In the genomic region with DNA sequence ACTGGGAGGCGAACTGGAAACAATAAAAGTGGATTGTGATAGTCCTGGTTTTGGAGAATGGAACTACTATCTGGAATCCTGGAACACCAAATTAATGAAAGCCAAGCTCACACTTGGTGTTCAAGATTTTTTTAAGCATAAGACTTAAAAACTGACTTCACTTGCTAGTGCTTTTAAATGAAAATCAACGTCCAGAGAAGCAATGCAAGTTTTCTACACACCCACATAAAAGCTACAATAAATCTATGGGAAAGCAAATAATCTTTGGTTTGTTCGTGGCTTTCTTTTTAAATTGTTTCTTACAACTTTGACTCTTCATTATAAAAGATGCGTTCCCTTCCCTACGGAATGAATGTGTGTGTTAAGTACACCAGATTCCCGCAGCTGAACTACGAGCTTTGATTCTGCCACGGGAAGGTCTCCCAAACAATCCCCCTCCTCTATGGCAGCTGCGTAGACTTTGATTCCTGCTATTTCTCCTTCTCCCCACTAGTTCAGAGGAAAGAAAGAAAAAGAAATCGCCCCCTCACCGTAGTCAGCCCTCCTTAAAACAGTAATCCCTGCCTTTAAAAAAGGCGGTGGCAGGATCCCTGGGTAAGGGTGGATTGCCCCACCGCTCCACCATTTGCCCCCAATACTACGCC, we compare ENCODE assay signal across 9 cellular contexts.
DNase-seq lines count a peak whose midpoint lies in the region; ATAC-seq and TF ChIP-seq lines count a peak whose summit lies in the region.
"Had no signal": no experiment of that assay in that cellular context is flagged by ENCODE, and none has a peak within 500 bp of the region (broad histone marks: within the 10 kb centered on the region; RNA-seq: fewer than 3 reads in every experiment).

No MANE protein-coding gene starts in this region.

- no peaks in the 10 kb centered on the region for H3K36me3 Mint-ChIP-seq in activated T-helper 2 cell treated with anti-CD3 and anti-CD28 coated beads, Interferon-gamma antibody, Interleukin-2, Interleukin-4, amounts not matched to agents 10 μg/mL and 5 μg/mL and 100 μg/mL, durations not matched to agents 14 hours and 24 hours and 36 hours (ENCODE audit: low read depth)

- no peak for TF ChIP-seq POLR2A in stomach (IDR thresholded peaks at IDR 0.05)

- no peaks in the 10 kb centered on the region for H3K9me3 Mint-ChIP-seq in activated T-helper 2 cell treated with anti-CD3 and anti-CD28 coated beads, Interferon-gamma antibody, Interleukin-2, Interleukin-4, amounts not matched to agents 10 μg/mL and 5 μg/mL and 100 μg/mL, durations not matched to agents 14 hours and 24 hours and 36 hours

- peak overlapping the region; percentile 61 for H3K4me3 Mint-ChIP-seq in activated T-helper 2 cell treated with anti-CD3 and anti-CD28 coated beads, Interferon-gamma antibody, Interleukin-2, Interleukin-4, amounts not matched to agents 10 μg/mL and 5 μg/mL and 100 μg/mL, durations not matched to agents 14 hours and 24 hours and 36 hours (ENCODE audit: low read depth)

- no peak for ATAC-seq in HG03354 (IDR thresholded peaks at IDR 0.05; ENCODE audit: poor library complexity, severe bottlenecking, unreplicated experiment)

- WGBS in stomach, 5 donors, result 8 to 10% (median 9%) methylated on average over 14 of the region's 14 CpGs

- H3K4me1 Mint-ChIP-seq in activated T-helper 2 cell treated with anti-CD3 and anti-CD28 coated beads, Interferon-gamma antibody, Interleukin-2, Interleukin-4, amounts not matched to agents 10 μg/mL and 5 μg/mL and 100 μg/mL, durations not matched to agents 14 hours and 24 hours and 36 hours (ENCODE audit: low read depth), result peaks cover 10% of the 10 kb centered on the region

- H3K4me1 ChIP-seq in stomach, result peaks cover 0 to 33% (median 21%) of the 10 kb centered on the region in 4 donors

- H3K27ac ChIP-seq in stomach, result peak overlapping the region in 2 of 5 donors; percentile 34 to 63
- H3K27ac ChIP-seq: neutrophil had no signal

- intact Hi-C loops in activated T-helper 2 cell treated with anti-CD3 and anti-CD28 coated beads, Interferon-gamma antibody, Interleukin-2, Interleukin-4, amounts not matched to agents 10 μg/mL and 5 μg/mL and 100 μg/mL, durations not matched to agents 14 hours and 24 hours and 36 hours (cut with micrococcal nuclease), result no loop called here
- intact Hi-C loops in stomach (cut with DNase I; ENCODE audit: low total_unique reads), result no loop called here

- no peaks in the 10 kb centered on the region for H3K9me3 ChIP-seq in stomach
- H3K9me3 ChIP-seq: neutrophil had no signal

- no peak for TF ChIP-seq CTCF in stomach (IDR thresholded peaks at IDR 0.05)

- no peak for TF ChIP-seq EP300 in stomach (IDR thresholded peaks at IDR 0.05)

- peaks cover 53% of the 10 kb centered on the region for H3K27me3 Mint-ChIP-seq in activated T-helper 2 cell treated with anti-CD3 and anti-CD28 coated beads, Interferon-gamma antibody, Interleukin-2, Interleukin-4, amounts not matched to agents 10 μg/mL and 5 μg/mL and 100 μg/mL, durations not matched to agents 14 hours and 24 hours and 36 hours (ENCODE audit: low read depth)

- DNase-seq in NCI-H2171 treated with DMSO at 0.1 percent for 48 hours (lab: John Stamatoyannopoulos, UW), result peak; percentile 37
- no peak for DNase-seq in NCI-H2171 (lab: John Stamatoyannopoulos, UW)
- DNase-seq in activated T-helper 2 cell treated with anti-CD3 and anti-CD28 coated beads, Interferon-gamma antibody, Interleukin-2, Interleukin-4, amounts not matched to agents 10 μg/mL and 5 μg/mL and 100 μg/mL, durations not matched to agents 14 hours and 24 hours and 36 hours (ENCODE audit: low spot score), result no peak
- DNase-seq in iPS-NIHi7 (ENCODE audit: extremely low spot score), result peak; percentile 21
- DNase-seq in stomach, result no peak
- DNase-seq in COR-L47 (lab: John Stamatoyannopoulos, UW), result no peak
- no peak for DNase-seq in NCI-H524 treated with DMSO at 0.1 percent for 48 hours (lab: John Stamatoyannopoulos, UW)

- no peak overlapping the region for H3K27ac Mint-ChIP-seq in activated T-helper 2 cell treated with anti-CD3 and anti-CD28 coated beads, Interferon-gamma antibody, Interleukin-2, Interleukin-4, amounts not matched to agents 10 μg/mL and 5 μg/mL and 100 μg/mL, durations not matched to agents 14 hours and 24 hours and 36 hours

- no peaks in the 10 kb centered on the region for H3K36me3 ChIP-seq in stomach
- H3K36me3 ChIP-seq: neutrophil had no signal

- H3K27me3 ChIP-seq in stomach, result peaks cover 0 to 70% (median 40%) of the 10 kb centered on the region in 3 donors

- peak overlapping the region; percentile 57 to 75 (median 64) for H3K4me3 ChIP-seq in stomach

Comparison
In these comparisons a context has a peak if more than half of its experiments do, and no peak if none do; other contexts are left out.
1. DNase-seq: peak in NCI-H2171 treated with DMSO at 0.1 percent for 48 hours (single experiment) and iPS-NIHi7 (single experiment); none in NCI-H2171 (single experiment), activated T-helper 2 cell treated with anti-CD3 and anti-CD28 coated beads, Interferon-gamma antibody, Interleukin-2, Interleukin-4, amounts not matched to agents 10 μg/mL and 5 μg/mL and 100 μg/mL, durations not matched to agents 14 hours and 24 hours and 36 hours (single experiment), stomach (single experiment), COR-L47 (single experiment) and NCI-H524 treated with DMSO at 0.1 percent for 48 hours (single experiment).